In genomic region chr7:28685660-28686417, GRCh38 we compare ENCODE assay signal across 1 cellular context.
TF ChIP-seq lines count a peak whose summit lies in the region.

No MANE protein-coding gene starts in this region.

TF ChIP-seq in HEK293, 187 proteins besides CTCF, POLR2A, EP300 and RAD21 (continued from another document and continues in another):
- TF ChIP-seq ZNF704 (tag by site-specific recombination; IDR thresholded peaks at IDR 0.05) (no peak), ZNF513 (tag by site-specific recombination; IDR thresholded peaks at IDR 0.05) (peak; percentile 68), ZNF366 (tag by site-specific recombination; conservative IDR thresholded peaks at IDR 0.05) (peak; percentile 94), ZNF157 (tag by site-specific recombination; IDR thresholded peaks at IDR 0.05) (no peak), BCL6B (tag by site-specific recombination; IDR thresholded peaks at IDR 0.05) (no peak), ZNF529 (tag by site-specific recombination; IDR thresholded peaks at IDR 0.05; ENCODE audit: insufficient replicate concordance) (no peak), YY1 (tag by site-specific recombination; IDR thresholded peaks at IDR 0.05) (no peak), ZNF175 (tag by site-specific recombination; IDR thresholded peaks at IDR 0.05) (no peak), ZBTB20 (tag by site-specific recombination; IDR thresholded peaks at IDR 0.05) (peak; percentile 32), ZNF416 (tag by site-specific recombination; IDR thresholded peaks at IDR 0.05) (no peak), ZSCAN23 (tag by site-specific recombination; IDR thresholded peaks at IDR 0.05) (no peak), ZNF423 (tag by site-specific recombination; IDR thresholded peaks at IDR 0.05) (no peak), ZNF645 (tag by site-specific recombination; IDR thresholded peaks at IDR 0.05) (no peak), ZNF280D (tag by site-specific recombination; IDR thresholded peaks at IDR 0.05) (no peak), ZNF23 (tag by site-specific recombination; IDR thresholded peaks at IDR 0.05; ENCODE audit: borderline replicate concordance) (no peak), ZNF544 (tag by site-specific recombination; IDR thresholded peaks at IDR 0.05) (no peak), ZNF311 (tag by site-specific recombination; IDR thresholded peaks at IDR 0.05; ENCODE audit: borderline replicate concordance) (no peak), ZNF76 (tag by site-specific recombination; IDR thresholded peaks at IDR 0.05; ENCODE audit: borderline replicate concordance, low read depth) (no peak; the same call in 1 of the 2 replicates), ZBTB26 (tag by site-specific recombination; optimal IDR thresholded peaks at IDR 0.05) (no peak), ZNF37A (tag by site-specific recombination; IDR thresholded peaks at IDR 0.05) (no peak), ZNF692 (tag by site-specific recombination; IDR thresholded peaks at IDR 0.05) (0 out of 2 replicates have a peak, but pooled peaks have one; percentile 63), PRDM4 (tag by site-specific recombination; IDR thresholded peaks at IDR 0.05) (0 out of 2 replicates have a peak, but pooled peaks have one; percentile 28), ZNF660 (tag by site-specific recombination; IDR thresholded peaks at IDR 0.05) (peak; percentile 90), ZNF639 (tag by site-specific recombination; IDR thresholded peaks at IDR 0.05) (peak; percentile 71), GLIS1 (tag by site-specific recombination; IDR thresholded peaks at IDR 0.05) (peak; percentile 51), ZNF776 (tag by site-specific recombination; IDR thresholded peaks at IDR 0.05; ENCODE audit: borderline replicate concordance) (no peak), ZNF10 (tag by site-specific recombination; IDR thresholded peaks at IDR 0.05) (no peak), MZF1 (tag by site-specific recombination; IDR thresholded peaks at IDR 0.05; ENCODE audit: borderline replicate concordance) (peak; percentile 64), TRIM28 (IDR thresholded peaks at IDR 0.05; ENCODE audit: borderline replicate concordance, low read length) (no peak; the same call in 1 of the 2 replicates), ZSCAN30 (tag by site-specific recombination; IDR thresholded peaks at IDR 0.05) (peak; percentile 84; the same call in 1 of the 2 replicates), ZNF335 (tag by site-specific recombination; conservative IDR thresholded peaks at IDR 0.05) (peak; percentile 68), ZNF26 (tag by site-specific recombination; IDR thresholded peaks at IDR 0.05) (no peak), ZNF184 (tag by site-specific recombination; IDR thresholded peaks at IDR 0.05) (peak; percentile 11; the same call in 1 of the 2 replicates), ZNF391 (tag by site-specific recombination; IDR thresholded peaks at IDR 0.05; ENCODE audit: borderline replicate concordance, low read depth) (peak; percentile 49; the same call in 1 of the 2 replicates), GLI4 (tag by site-specific recombination; IDR thresholded peaks at IDR 0.05) (no peak), SCRT1 (tag by site-specific recombination; IDR thresholded peaks at IDR 0.05; ENCODE audit: borderline replicate concordance) (no peak), ELK4 (IDR thresholded peaks at IDR 0.05; ENCODE audit: borderline replicate concordance, low read depth, low read length) (no peak), BCL11B (tag by site-specific recombination; IDR thresholded peaks at IDR 0.05; ENCODE audit: low read depth) (no peak), ZIC2 (tag by site-specific recombination; IDR thresholded peaks at IDR 0.05) (no peak; the same call in 1 of the 2 replicates), YY2 (tag by site-specific recombination; IDR thresholded peaks at IDR 0.05) (no peak), ZNF548 (tag by site-specific recombination; IDR thresholded peaks at IDR 0.05) (no peak), ZNF670 (tag by site-specific recombination; IDR thresholded peaks at IDR 0.05; ENCODE audit: low read depth) (no peak), EGR2 (tag by site-specific recombination; IDR thresholded peaks at IDR 0.05; ENCODE audit: low read depth) (no peak)
